9 cellular contexts compared by ENCODE assay signal in the genomic region with DNA sequence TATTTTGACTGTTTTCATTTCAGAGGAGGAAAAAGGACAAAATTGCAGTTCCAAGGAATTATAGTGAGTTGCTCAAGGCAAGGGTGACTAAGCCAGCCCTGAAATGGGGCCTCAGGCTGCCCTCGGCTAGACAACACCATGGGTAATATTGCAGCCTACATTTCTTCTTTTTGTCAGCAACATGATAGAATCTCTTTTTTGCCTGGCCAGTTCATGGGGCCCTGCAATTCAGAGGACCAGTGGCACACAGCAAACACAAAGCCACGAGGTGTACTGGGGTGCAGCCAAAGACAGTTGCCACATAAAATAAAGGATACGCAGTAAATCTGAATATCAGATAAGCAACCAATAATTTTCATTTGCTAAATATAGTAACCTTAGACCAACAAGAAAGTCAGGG. TPM values are rescaled to one million over a fixed set of nuclear protein-coding genes. Genes with fewer than 3 reads are reported as not detected.
A peak's percentile ranks its signal among the peaks of the same experiment; 100 is the strongest.
DNase-seq lines count a peak whose midpoint lies in the region; ATAC-seq and TF ChIP-seq lines count a peak whose summit lies in the region.
"Had no signal": no experiment of that assay in that cellular context is flagged by ENCODE, and none has a peak within 500 bp of the region (broad histone marks: within the 10 kb centered on the region; RNA-seq: fewer than 3 reads in every experiment).

No MANE protein-coding gene starts in this region.

- H3K27ac ChIP-seq in GM23338 (ENCODE audit: low read depth) (no peak overlapping the region), VCaP (peak overlapping the region; percentile 72), hepatocyte (peak overlapping the region; percentile 63)

- H3K9me2 ChIP-seq in GM23338 (ENCODE audit: insufficient read depth) (no peaks in the 10 kb centered on the region), hepatocyte (replicated peaks; ENCODE audit: insufficient read depth) (no peaks in the 10 kb centered on the region)

- H3K27ac Mint-ChIP-seq in GM23338: no peak overlapping the region

- no peaks in the 10 kb centered on the region for H3K9me3 Mint-ChIP-seq in GM23338
- H3K9me3 Mint-ChIP-seq: T-helper 2 cell treated with Interferon-gamma antibody and Interleukin-4, amounts not matched to agents 5 μg/mL and 100 μg/mL, for 36 hours had no signal

- DNase-seq in GM23338 (ENCODE audit: low spot score) (no peak), hepatocyte (ENCODE audit: low spot score) (peak; percentile 52), stromal cell of bone marrow (ENCODE audit: low read depth) (peak; percentile 61), HuH-7 (ENCODE audit: low spot score) (no peak), HAP-1 (ENCODE audit: low spot score in 2 of 2) (no peak), kidney glomerular epithelial cell (lab: John Stamatoyannopoulos, UW) (no peak)
- DNase-seq: sigmoid colon had no signal

- peaks cover 4% of the 10 kb centered on the region for H3K27me3 Mint-ChIP-seq in GM23338 (ENCODE audit: insufficient read depth, low read depth, poor library complexity)

- H3F3A ChIP-seq in GM23338 (replicated peaks; ENCODE audit: low read depth): no peaks in the 10 kb centered on the region; the same call in 1 of the 2 replicates

- H3K4me1 ChIP-seq in GM23338 (ENCODE audit: insufficient read depth) (peaks cover 37% of the 10 kb centered on the region), hepatocyte (ENCODE audit: insufficient read depth) (peaks cover 26% of the 10 kb centered on the region), HAP-1 (peaks cover 20% of the 10 kb centered on the region)
- H3K4me1 ChIP-seq: sigmoid colon had no signal

- H3K36me3 ChIP-seq in GM23338 (ENCODE audit: insufficient read depth): no peaks in the 10 kb centered on the region
- H3K36me3 ChIP-seq in hepatocyte (replicated peaks; ENCODE audit: insufficient read depth, low read depth): no peaks in the 10 kb centered on the region
- no peaks in the 10 kb centered on the region for H3K36me3 ChIP-seq in HAP-1 (replicated peaks)
- H3K36me3 ChIP-seq: sigmoid colon had no signal

- ATAC-seq in GM23338: no peak

- H3K36me3 Mint-ChIP-seq in GM23338 (ENCODE audit: low read depth): peaks cover 44% of the 10 kb centered on the region

- H2AFZ ChIP-seq in GM23338 (no peak overlapping the region), hepatocyte (no peak overlapping the region)

- H3K4me3 ChIP-seq in GM23338: no peak overlapping the region
- no peak overlapping the region for H3K4me3 ChIP-seq in hepatocyte
- H3K4me3 ChIP-seq in HAP-1: no peak overlapping the region
- H3K4me3 ChIP-seq: sigmoid colon had no signal

- H3K9me3 ChIP-seq in hepatocyte (ENCODE audit: low read depth): no peaks in the 10 kb centered on the region
- H3K9me3 ChIP-seq in HAP-1: no peaks in the 10 kb centered on the region

- H3K4me2 ChIP-seq in GM23338: 0 out of 2 replicates have a peak overlapping the region, but pooled peaks have one; percentile 12
- H3K4me2 ChIP-seq in hepatocyte: peak overlapping the region; percentile 55

- peaks cover 90% of the 10 kb centered on the region for H3K79me2 ChIP-seq in GM23338 (replicated peaks; ENCODE audit: insufficient read depth)
- H3K79me2 ChIP-seq in hepatocyte: peaks cover 16% of the 10 kb centered on the region

- H3K4me1 Mint-ChIP-seq in GM23338: peaks cover 41% of the 10 kb centered on the region

- H3K27me3 ChIP-seq in GM23338 (ENCODE audit: insufficient read depth): no peaks in the 10 kb centered on the region
- no peaks in the 10 kb centered on the region for H3K27me3 ChIP-seq in hepatocyte
- no peaks in the 10 kb centered on the region for H3K27me3 ChIP-seq in HAP-1 (ENCODE audit: low read depth)
- H3K27me3 ChIP-seq: sigmoid colon had no signal

- no peak overlapping the region for H3K4me3 Mint-ChIP-seq in GM23338
- H3K4me3 Mint-ChIP-seq: T-helper 2 cell treated with Interferon-gamma antibody and Interleukin-4, amounts not matched to agents 5 μg/mL and 100 μg/mL, for 36 hours had no signal

- no peak for TF ChIP-seq CTCF in GM23338 (conservative IDR thresholded peaks at IDR 0.05; ENCODE audit: low read depth in 2 of 2)
- TF ChIP-seq CTCF in VCaP (conservative IDR thresholded peaks at IDR 0.05): no peak
- no peak for TF ChIP-seq CTCF in hepatocyte (IDR thresholded peaks at IDR 0.05; ENCODE audit: poor library complexity)

- 51% methylated on average over 3 of the region's 3 CpGs for WGBS in hepatocyte (ENCODE audit: low lambda C conversion rate, missing lambda C conversion rate)

- peaks cover 23% of the 10 kb centered on the region for H4K20me1 ChIP-seq in GM23338 (replicated peaks; ENCODE audit: insufficient read depth)
- no peaks in the 10 kb centered on the region for H4K20me1 ChIP-seq in hepatocyte (ENCODE audit: insufficient read depth, poor library complexity, severe bottlenecking)

- in situ Hi-C loops in HAP-1 (cut with MboI; ENCODE audit: low sequenced_read_pairs): no loop called here

TF ChIP-seq in GM23338, 12 proteins besides CTCF, POLR2A, EP300 and RAD21:
- TF ChIP-seq EZH2phosphoT487 (IDR thresholded peaks at IDR 0.05; ENCODE audit: unreplicated experiment): no peak
- TF ChIP-seq ZNF331 (CRISPR knock-in tag; IDR thresholded peaks at IDR 0.05; ENCODE audit: low read depth): no peak
- no peak for TF ChIP-seq STAT1 (IDR thresholded peaks at IDR 0.05; ENCODE audit: unreplicated experiment)

RNA-seq across cellular contexts. Expression of gene RBM47, which starts 41.8 kb away (rescaled TPM):
- total RNA-seq in GM23338 (2014; rRNA removed; shearing (Covaris generic)): 125 and 139 TPM in 2 replicates
- polyA plus RNA-seq in GM23338 (2016; fragmentation: Nextera tagmentation; extraction: Ambion mirVana) (31.8 and 35.6 TPM in 2 replicates), hepatocyte (44.9 and 49.8 TPM in 2 replicates)
- 126 and 137 TPM in 2 replicates for total RNA-seq in hepatocyte

Comparison
In these comparisons a context has a peak if more than half of its experiments do, and no peak if none do; other contexts are left out.
1. DNase-seq: peak in hepatocyte (single experiment) and stromal cell of bone marrow (single experiment); none in GM23338 (single experiment), HuH-7 (single experiment), HAP-1 (0 of 2) and kidney glomerular epithelial cell (single experiment).